24 cellular contexts compared by ENCODE assay signal in the genomic region with DNA sequence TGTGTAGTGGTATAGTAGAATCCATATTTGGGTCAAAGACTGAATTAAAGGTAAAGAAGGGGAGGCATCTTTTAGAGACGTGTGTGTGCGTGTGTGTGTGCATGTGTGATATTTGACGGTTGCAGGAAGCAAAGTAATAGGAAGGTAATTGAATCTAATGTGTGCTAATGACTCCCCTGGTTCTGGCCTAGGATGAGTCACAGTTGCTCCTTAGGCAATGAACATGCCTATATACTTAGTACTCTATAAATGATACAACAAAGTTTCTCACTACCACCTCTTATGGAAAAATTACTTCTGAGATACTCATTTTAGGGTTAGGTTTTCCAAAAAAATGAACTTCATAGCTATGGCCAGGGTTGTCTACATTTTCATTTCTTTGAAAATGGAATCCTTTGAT.
DNase-seq lines count a peak whose midpoint lies in the region; ATAC-seq and TF ChIP-seq lines count a peak whose summit lies in the region.
"Had no signal": no experiment of that assay in that cellular context is flagged by ENCODE, and none has a peak within 500 bp of the region (broad histone marks: within the 10 kb centered on the region; RNA-seq: fewer than 3 reads in every experiment).

No MANE protein-coding gene starts in this region.

- POLR2A ChIA-PET in AG04450 (lab: Yijun Ruan, JAX) = no interaction called here

- H3K27me3 ChIP-seq in AG04450 (ENCODE audit: control insufficient read depth, insufficient read depth, low read length) = no peaks in the 10 kb centered on the region
- H3K27me3 ChIP-seq in brain microvascular endothelial cell (replicated peaks) = no peaks in the 10 kb centered on the region
- H3K27me3 ChIP-seq: spleen, upper lobe of right lung had no signal

- H3K4me3 ChIP-seq in AG04450 (ENCODE audit: low read depth, low read length) (no peak overlapping the region), brain microvascular endothelial cell (ENCODE audit: low read depth, low read length) (no peak overlapping the region), foreskin fibroblast (ENCODE audit: low read depth in 1 of 2, low read length in 2 of 2) (no peak overlapping the region)
- H3K4me3 ChIP-seq: mucosa of descending colon, psoas muscle, spleen, upper lobe of right lung had no signal

- no peaks in the 10 kb centered on the region for H3K9me3 ChIP-seq in AG04450 (ENCODE audit: control insufficient read depth, insufficient read depth, low read length)
- H3K9me3 ChIP-seq: psoas muscle, upper lobe of right lung had no signal

- CTCF ChIA-PET in AG04450 (lab: Charles Lee) = interaction anchor here (1.0 kb wide), 1 partner anchor 521 kb away, joined by 3 read pairs; no protein-coding TSS in a partner anchor

- ATAC-seq in GM18861 (IDR thresholded peaks at IDR 0.05; ENCODE audit: unreplicated experiment) = no peak
- ATAC-seq in HG03045 (IDR thresholded peaks at IDR 0.05; ENCODE audit: unreplicated experiment) = no peak
- ATAC-seq: left colon, mucosa of descending colon, psoas muscle, upper lobe of right lung had no signal

- in situ Hi-C loops in brain microvascular endothelial cell (cut with HindIII; ENCODE audit: low pct_ligation_motif_present, low sequenced_read_pairs) (no loop called here), ACHN (cut with HindIII; ENCODE audit: low pct_ligation_motif_present, low pct_unique_long_range_greater_than_20kb, low sequenced_read_pairs) (no loop called here)

- TF ChIP-seq CTCF in AG04450 (IDR thresholded peaks at IDR 0.05; ENCODE audit: low read depth, low read length) (no peak), brain microvascular endothelial cell (IDR thresholded peaks at IDR 0.05; ENCODE audit: low read depth, low read length, missing control alignments) (no peak), foreskin fibroblast (IDR thresholded peaks at IDR 0.05; ENCODE audit: low read depth, low read length) (no peak)

- no peaks in the 10 kb centered on the region for H3K36me3 ChIP-seq in brain microvascular endothelial cell (replicated peaks)
- H3K36me3 ChIP-seq: spleen, upper lobe of right lung had no signal

- DNase-seq in AG04450 (ENCODE audit: low read depth, low spot score) (peak; percentile 16), HS-5 (ENCODE audit: low read depth) (peak; percentile 42), brain microvascular endothelial cell (peak; percentile 20), foreskin fibroblast (peak; percentile 55 to 75), C1 segment of cervical spinal cord (lab: John Stamatoyannopoulos, UW) (no peak), ACHN (no peak)
- DNase-seq: activated CD4-positive, alpha-beta T cell treated with anti-CD3 and anti-CD28 coated beads, Interleukin-2, amount 50 U/mL, for 4 hours; activated gamma-delta T cell; CD4-positive, alpha-beta T cell; cerebellar nuclear complex; DMS153; effector CD8-positive, alpha-beta T cell; left colon; mucosa of descending colon; NCI-H1092 treated with DMSO at 0.1 percent for 48 hours; NCI-H524 treated with DMSO at 0.1 percent for 48 hours; psoas muscle; SIG-M5; spleen; stimulated activated CD4-positive, alpha-beta T cell treated with anti-CD3 and anti-CD28 coated beads, Interleukin-4, amount 100 ng/mL, for 4 hours; upper lobe of right lung had no signal

- no peak overlapping the region for H3K27ac ChIP-seq in AG04450 (ENCODE audit: low read depth, low read length)
- H3K27ac ChIP-seq in brain microvascular endothelial cell = no peak overlapping the region
- H3K27ac ChIP-seq: psoas muscle, spleen, upper lobe of right lung, VCaP had no signal

Comparison
In these comparisons a context has a peak if more than half of its experiments do, and no peak if none do; other contexts are left out.
1. DNase-seq: peak in AG04450 (single experiment), HS-5 (single experiment), brain microvascular endothelial cell (single experiment) and foreskin fibroblast (2 of 2); none in C1 segment of cervical spinal cord (0 of 14) and ACHN (single experiment).